21 cellular contexts compared by ENCODE assay signal in genomic region chr1:226314055-226314454, GRCh38. TPM values are rescaled to one million over a fixed set of nuclear protein-coding genes. Genes with fewer than 3 reads are reported as not detected.
DNase-seq lines count a peak whose midpoint lies in the region; ATAC-seq, FAIRE-seq and TF ChIP-seq lines count a peak whose summit lies in the region.
"Had no signal": no experiment of that assay in that cellular context is flagged by ENCODE, and none has a peak within 500 bp of the region (broad histone marks: within the 10 kb centered on the region; RNA-seq: fewer than 3 reads in every experiment).

No MANE protein-coding gene starts in this region.

- no peak for TF ChIP-seq EP300 in HepG2 (IDR thresholded peaks at IDR 0.05; ENCODE audit: low read depth in 2 of 2, low read length in 2 of 2)
- TF ChIP-seq EP300 in HepG2 (CRISPR knock-in tag; IDR thresholded peaks at IDR 0.05; ENCODE audit: borderline replicate concordance): no peak

- intact Hi-C loops in HepG2 (cut with micrococcal nuclease; ENCODE audit: unreplicated experiment) (no loop called here), right lobe of liver (cut with DNase I) (no loop called here)

- in situ Hi-C loops in HepG2 (cut with HindIII; ENCODE audit: extremely low pct_ligation_motif_present, low pct_unique_long_range_greater_than_20kb) (no loop called here), GM13977 (cut with MboI; ENCODE audit: low pct_unique_long_range_greater_than_20kb, low sequenced_read_pairs, unreplicated experiment) (no loop called here)

- ATAC-seq in HepG2 (no peak), right lobe of liver (no peak)
- ATAC-seq: A549; CD8-positive, alpha-beta T cell had no signal

- H3K4me1 Mint-ChIP-seq in endodermal cell: peaks cover 16% of the 10 kb centered on the region

- H3K9me3 ChIP-seq in HepG2 (ENCODE audit: low read length): no peaks in the 10 kb centered on the region
- no peaks in the 10 kb centered on the region for H3K9me3 ChIP-seq in right lobe of liver
- H3K9me3 ChIP-seq in endodermal cell (ENCODE audit: control insufficient read depth, low read length): peaks cover 10% of the 10 kb centered on the region
- H3K9me3 ChIP-seq: A549, Caco-2 had no signal

- H3K36me3 Mint-ChIP-seq in endodermal cell (ENCODE audit: low read depth): no peaks in the 10 kb centered on the region
- H3K36me3 Mint-ChIP-seq: CD8-positive, alpha-beta T cell had no signal

- no peak overlapping the region for H3K9ac ChIP-seq in HepG2 (ENCODE audit: insufficient read depth, low read depth, low read length)
- H3K9ac ChIP-seq in endodermal cell (ENCODE audit: extremely low read depth, low read length, poor library complexity, severe bottlenecking): no peak overlapping the region
- H3K9ac ChIP-seq: BLaER1 treated with 17β-estradiol and CSF1 and Interleukin-3, amounts not matched to agents 10 nM and 100 nM had no signal

- H3K4me2 ChIP-seq in HepG2 (ENCODE audit: low read depth, low read length): no peak overlapping the region
- H3K4me2 ChIP-seq: A549; BLaER1 treated with 17β-estradiol and CSF1 and Interleukin-3, amounts not matched to agents 10 nM and 100 nM had no signal

- no peak overlapping the region for H3K4me3 Mint-ChIP-seq in endodermal cell
- H3K4me3 Mint-ChIP-seq: B cell; CD4-positive, alpha-beta T cell; CD8-positive, alpha-beta T cell had no signal

- H3K4me3 ChIP-seq in HepG2 (replicated peaks in 1 of 3; ENCODE audit: insufficient read depth in 1 of 3, low read depth in 2 of 3, low read length in 3 of 3) (no peak overlapping the region), right lobe of liver (no peak overlapping the region), endodermal cell (ENCODE audit: low read length) (peak overlapping the region; percentile 10)
- H3K4me3 ChIP-seq: A549; BLaER1 treated with 17β-estradiol and CSF1 and Interleukin-3, amounts not matched to agents 10 nM and 100 nM had no signal

- POLR2A ChIA-PET in HepG2 (lab: Yijun Ruan, JAX): interaction anchor here (0.7 kb wide), 1 partner anchor 14 kb away, joined by 4 read pairs; no protein-coding TSS in a partner anchor

- TF ChIP-seq RAD21 in HepG2 (CRISPR knock-in tag; IDR thresholded peaks at IDR 0.05): no peak

- no peak for TF ChIP-seq POLR2A in HepG2 (IDR thresholded peaks at IDR 0.05; ENCODE audit: insufficient read depth in 1 of 2, low read depth in 2 of 2, low read length in 2 of 2)
- TF ChIP-seq POLR2A in right lobe of liver (IDR thresholded peaks at IDR 0.05): no peak

- no peak for DNase-seq in HepG2 (ENCODE audit: low spot score)
- no peak for DNase-seq in right lobe of liver
- DNase-seq in endodermal cell: no peak
- DNase-seq in GM13977 (ENCODE audit: low spot score): no peak
- no peak for DNase-seq in NCI-H748 treated with DMSO at 0.1 percent for 48 hours (lab: John Stamatoyannopoulos, UW)
- DNase-seq: AML-193; Caco-2; Calu3; CD4-positive, alpha-beta T cell; CD8-positive, alpha-beta T cell; DMS79 treated with DMSO at 0.1 percent for 48 hours; GF-D8 had no signal

- no peaks in the 10 kb centered on the region for H4K20me1 ChIP-seq in HepG2 (ENCODE audit: insufficient read depth, low read length)
- H4K20me1 ChIP-seq: BLaER1 treated with 17β-estradiol and CSF1 and Interleukin-3, amounts not matched to agents 10 nM and 100 nM had no signal

- H3K9me3 Mint-ChIP-seq in endodermal cell: peaks cover 10% of the 10 kb centered on the region
- H3K9me3 Mint-ChIP-seq: CD4-positive, alpha-beta T cell; CD8-positive, alpha-beta T cell had no signal

- H3K27ac Mint-ChIP-seq in endodermal cell: no peak overlapping the region
- H3K27ac Mint-ChIP-seq: B cell; CD4-positive, alpha-beta T cell; CD8-positive, alpha-beta T cell had no signal

- peaks cover 39% of the 10 kb centered on the region for H3K27me3 Mint-ChIP-seq in endodermal cell (ENCODE audit: insufficient read depth)

- H3K27me3 ChIP-seq in HepG2 (ENCODE audit: control insufficient read depth in 1 of 2, insufficient read depth in 2 of 2, low read length in 2 of 2): peaks cover 0 to 6% of the 10 kb centered on the region in 2 experiments; a peak in 1 of 5 replicates
- H3K27me3 ChIP-seq in right lobe of liver: no peaks in the 10 kb centered on the region
- peaks cover 32% of the 10 kb centered on the region for H3K27me3 ChIP-seq in endodermal cell (ENCODE audit: control insufficient read depth, insufficient read depth, low read length, poor library complexity, severe bottlenecking)

- no TSS peak for BruUV-seq in HepG2 (replicated peaks; lab: Mats Ljungman, UMichigan)

- H3K27ac ChIP-seq in HepG2 (ENCODE audit: extremely low read length, insufficient read depth, low read length) (no peak overlapping the region), right lobe of liver (no peak overlapping the region), endodermal cell (ENCODE audit: low read depth, low read length) (no peak overlapping the region)
- H3K27ac ChIP-seq: 22Rv1; A549; BLaER1 treated with 17β-estradiol and CSF1 and Interleukin-3, amounts not matched to agents 10 nM and 100 nM; C4-2B had no signal

- FAIRE-seq in HepG2 (lab: Jason Lieb, UNC): no peak
- FAIRE-seq: A549, G401.6, GM12891, GM18507, GM19239 had no signal

- H3K4me1 ChIP-seq in HepG2 (ENCODE audit: insufficient read depth, low read length) (peaks cover 17% of the 10 kb centered on the region), right lobe of liver (no peaks in the 10 kb centered on the region), endodermal cell (ENCODE audit: control insufficient read depth, insufficient read depth, low read length) (no peaks in the 10 kb centered on the region)

- CTCF ChIA-PET in HepG2 (lab: Yijun Ruan, JAX; ENCODE audit: low intra/inter-chr PET ratio, low total read pairs): no interaction called here

- no peaks in the 10 kb centered on the region for H3K36me3 ChIP-seq in HepG2 (replicated peaks in 1 of 2; ENCODE audit: control insufficient read depth in 1 of 2, insufficient read depth in 2 of 2, low read length in 2 of 2)
- H3K36me3 ChIP-seq in right lobe of liver: no peaks in the 10 kb centered on the region
- H3K36me3 ChIP-seq in endodermal cell (ENCODE audit: control insufficient read depth, insufficient read depth, low read length): no peaks in the 10 kb centered on the region
- H3K36me3 ChIP-seq: BLaER1 treated with 17β-estradiol and CSF1 and Interleukin-3, amounts not matched to agents 10 nM and 100 nM had no signal

- no peaks in the 10 kb centered on the region for H3K79me2 ChIP-seq in HepG2 (ENCODE audit: insufficient read depth, low read length)

- no peak overlapping the region for H2AFZ ChIP-seq in HepG2 (ENCODE audit: low read length)

- TF ChIP-seq CTCF in HepG2 (CRISPR knock-in tag; IDR thresholded peaks at IDR 0.05) (no peak), right lobe of liver (IDR thresholded peaks at IDR 0.05) (no peak), endodermal cell (conservative IDR thresholded peaks at IDR 0.05) (no peak), GM13977 (IDR thresholded peaks at IDR 0.05; ENCODE audit: extremely low read depth, insufficient read depth, missing control alignments) (no peak)

TF ChIP-seq in HepG2, 621 proteins besides CTCF, POLR2A, EP300 and RAD21:
- TF ChIP-seq ZNF7 (CRISPR knock-in tag; IDR thresholded peaks at IDR 0.05) (peak; percentile 76), RBFOX2 (IDR thresholded peaks at IDR 0.05; ENCODE audit: low read depth, low read length) (no peak)

RNA-seq across cellular contexts. Expression of gene LIN9, which starts 5.1 kb away (rescaled TPM):
- 10.0 and 15.8 TPM in 2 replicates for total RNA-seq in HepG2 (2016; rRNA removed; fragmentation: Illumina TruSeq; extraction: Trizol)
- 4.3 and 5.1 TPM in 2 replicates for total RNA-seq in HepG2 (2016; cell fraction: cytosol; rRNA removed; fragmentation: Illumina TruSeq; extraction: Trizol; ENCODE audit: low read depth)
- 9.7 and 14.6 TPM in 2 replicates for total RNA-seq in HepG2 (2016; cell fraction: insoluble cytoplasmic fraction; rRNA removed; fragmentation: Illumina TruSeq; extraction: Trizol)
- 4.7 and 5.9 TPM in 2 replicates for total RNA-seq in HepG2 (2016; cell fraction: membrane; rRNA removed; fragmentation: Illumina TruSeq; extraction: Trizol)
- 8.9 and 10.4 TPM in 2 replicates for total RNA-seq in HepG2 (2016; cell fraction: nucleus; rRNA removed; fragmentation: Illumina TruSeq; extraction: Trizol)
- polyA plus RNA-seq in HepG2 (2011; rRNA removed): 1.7 and 3.0 TPM in 2 replicates
- 1.2 and 1.3 TPM in 2 replicates for polyA plus RNA-seq in HepG2 (2011; cell fraction: cytosol; rRNA removed)
- 1.2 and 1.3 TPM in 2 replicates for polyA plus RNA-seq in HepG2 (2011; cell fraction: nucleus; rRNA removed)
- polyA plus RNA-seq in HepG2 (2012): 1.7 and 2.8 TPM in 2 replicates
- polyA plus RNA-seq in HepG2 (2016; cell fraction: cytosol; fragmentation: Illumina TruSeq; extraction: Trizol; ENCODE audit: low read depth): 0.54 and 0.72 TPM in 2 replicates
- polyA plus RNA-seq in HepG2 (2016; cell fraction: insoluble cytoplasmic fraction; fragmentation: Illumina TruSeq; extraction: Trizol; ENCODE audit: low read depth): 10.2 and 11.3 TPM in 2 replicates
- 1.6 and 1.8 TPM in 2 replicates for polyA plus RNA-seq in HepG2 (2016; cell fraction: membrane; fragmentation: Illumina TruSeq; extraction: Trizol; ENCODE audit: low read depth)
- polyA plus RNA-seq in HepG2 (2016; cell fraction: nucleus; fragmentation: Illumina TruSeq; extraction: Trizol; ENCODE audit: insufficient read depth, low read depth): 9.5 and 10.3 TPM in 2 replicates
- 1.2 and 4.5 TPM in 2 replicates for polyA minus RNA-seq in HepG2 (2011; rRNA and poly(A)+ RNA removed; ENCODE audit: low replicate concordance)
- 2.0 and 2.1 TPM in 2 replicates for polyA minus RNA-seq in HepG2 (2011; cell fraction: cytosol; rRNA and poly(A)+ RNA removed)
- 5.2 and 7.6 TPM in 2 replicates for polyA minus RNA-seq in HepG2 (2011; cell fraction: nucleus; rRNA and poly(A)+ RNA removed)
- total RNA-seq in right lobe of liver: 1 to 10 TPM in 2 of 6 experiments, under 1 TPM in 4; 0.46 to 1.5 (median 0.91) TPM
- total RNA-seq in endodermal cell: 10 to 100 TPM in 1 of 2 donors, 1 to 10 TPM in 1; 9.9 to 11.3 TPM
- 15.9 TPM for polyA plus RNA-seq in endodermal cell (2013, experiment 1 of 2)
- polyA plus RNA-seq in endodermal cell (2013, experiment 2 of 2): 15.4 TPM
